ENCODE assay signal across 8 cellular contexts in genomic region chr3:9067352-9067975, GRCh38.
DNase-seq lines count a peak whose midpoint lies in the region; ATAC-seq and TF ChIP-seq lines count a peak whose summit lies in the region.

No MANE protein-coding gene starts in this region.

- intact Hi-C loops in Calu3 (cut with micrococcal nuclease; ENCODE audit: unreplicated experiment) = loop anchor here (1.0 kb wide), 1 partner anchor 96 kb away; no protein-coding TSS in a partner anchor

- no peaks in the 10 kb centered on the region for H3K36me3 Mint-ChIP-seq in Calu3 (ENCODE audit: insufficient read depth, unreplicated experiment)

- DNase-seq in Calu3 = peak; percentile 33
- peak; percentile 45 for DNase-seq in MV-4-11 (lab: John Stamatoyannopoulos, UW)
- DNase-seq in SW480 (ENCODE audit: low spot score) = peak; percentile 53
- peak; percentile 56 to 79 for DNase-seq in fibroblast of lung (ENCODE audit: low read depth in 2 of 2)

- H3K4me3 ChIP-seq in fibroblast of lung (replicated peaks in 1 of 4; ENCODE audit: control extremely low read depth in 1 of 4, insufficient read depth in 1 of 4, low read depth in 3 of 4, low read length in 4 of 4) = no peak overlapping the region
- H3K4me3 ChIP-seq in neural cell (ENCODE audit: low read length) = no peak overlapping the region

- H3K4me2 ChIP-seq in fibroblast of lung (ENCODE audit: extremely low read depth, insufficient read depth, low read length) (no peak overlapping the region), neural cell (ENCODE audit: low read length) (no peak overlapping the region)

- H3K9me2 ChIP-seq in neural cell (ENCODE audit: insufficient read depth, low read length) = no peaks in the 10 kb centered on the region

- no peaks in the 10 kb centered on the region for H3F3A ChIP-seq in neural cell (ENCODE audit: insufficient read depth, low read length, poor library complexity, severe bottlenecking)

- BruUV-seq in Calu3 (replicated peaks; lab: Mats Ljungman, UMichigan) = no TSS peak

- H3K9ac ChIP-seq in fibroblast of lung (ENCODE audit: insufficient read depth, low read length) (no peak overlapping the region), neural cell (ENCODE audit: low read length) (no peak overlapping the region)

- peak; percentile 65 for TF ChIP-seq RAD21 in neural cell (conservative IDR thresholded peaks at IDR 0.05)

- H3K9me3 Mint-ChIP-seq in Calu3 (ENCODE audit: low read depth, unreplicated experiment) = peaks cover 2% of the 10 kb centered on the region

- H3K27me3 ChIP-seq in fibroblast of lung (ENCODE audit: control insufficient read depth, insufficient read depth, low read length) = no peaks in the 10 kb centered on the region
- H3K27me3 ChIP-seq in neural cell (ENCODE audit: insufficient read depth, low read depth, low read length) = no peaks in the 10 kb centered on the region

- no peaks in the 10 kb centered on the region for H4K20me1 ChIP-seq in fibroblast of lung (ENCODE audit: control insufficient read depth, extremely low read depth, insufficient read depth, low read length)
- no peaks in the 10 kb centered on the region for H4K20me1 ChIP-seq in neural cell (ENCODE audit: insufficient read depth)

- TF ChIP-seq CTCF in Calu3 (IDR thresholded peaks at IDR 0.05; ENCODE audit: unreplicated experiment) = peak; percentile 71
- peak; percentile 99 to 100 for TF ChIP-seq CTCF in fibroblast of lung (conservative IDR thresholded peaks at IDR 0.05 in 1 of 2, IDR thresholded peaks at IDR 0.05 in 1 of 2; ENCODE audit: low read depth in 1 of 2, low read length in 2 of 2)
- TF ChIP-seq CTCF in neural cell (IDR thresholded peaks at IDR 0.05; ENCODE audit: poor library complexity, severe bottlenecking) = peak; percentile 78

- H3K9me3 ChIP-seq in fibroblast of lung (ENCODE audit: control insufficient read depth, insufficient read depth, low read depth, low read length) (no peaks in the 10 kb centered on the region), neural cell (ENCODE audit: low read length) (peaks cover 4% of the 10 kb centered on the region)

- CTCF ChIA-PET in Calu3 (lab: Charles Lee) = no interaction called here

- H3K4me3 Mint-ChIP-seq in Calu3 (ENCODE audit: low read depth, unreplicated experiment) = no peak overlapping the region

- no peak overlapping the region for H3K27ac Mint-ChIP-seq in Calu3 (ENCODE audit: unreplicated experiment)

- H3K27ac ChIP-seq in fibroblast of lung (ENCODE audit: insufficient read depth, low read length) = no peak overlapping the region
- H3K27ac ChIP-seq in neural cell (ENCODE audit: low read length) = no peak overlapping the region

- ATAC-seq in GM19324 (IDR thresholded peaks at IDR 0.05; ENCODE audit: low FRiP score, unreplicated experiment) (peak; percentile 52), GM21381 (IDR thresholded peaks at IDR 0.05; ENCODE audit: unreplicated experiment) (no peak), GM18873 (IDR thresholded peaks at IDR 0.05; ENCODE audit: low FRiP score, unreplicated experiment) (no peak)

- H3K27me3 Mint-ChIP-seq in Calu3 (ENCODE audit: unreplicated experiment) = peaks cover 29% of the 10 kb centered on the region

- TF ChIP-seq EP300 in neural cell (conservative IDR thresholded peaks at IDR 0.05; ENCODE audit: poor library complexity, severe bottlenecking) = no peak

- no peaks in the 10 kb centered on the region for H3K79me2 ChIP-seq in fibroblast of lung (ENCODE audit: control insufficient read depth, insufficient read depth, low read length)
- no peaks in the 10 kb centered on the region for H3K79me2 ChIP-seq in neural cell (replicated peaks; ENCODE audit: insufficient read depth, low read length)

- H3K4me1 Mint-ChIP-seq in Calu3 (ENCODE audit: low read depth, unreplicated experiment) = no peaks in the 10 kb centered on the region

- H3K4me1 ChIP-seq in fibroblast of lung (ENCODE audit: control insufficient read depth, extremely low read depth, insufficient read depth, low read length) = no peaks in the 10 kb centered on the region

- H2AFZ ChIP-seq in fibroblast of lung (ENCODE audit: low read length) (no peak overlapping the region), neural cell (ENCODE audit: low read depth, low read length) (no peak overlapping the region)

- no peaks in the 10 kb centered on the region for H3K36me3 ChIP-seq in fibroblast of lung (ENCODE audit: control insufficient read depth, insufficient read depth, low read length)
- H3K36me3 ChIP-seq in neural cell (ENCODE audit: insufficient read depth, low read length) = peaks cover 4% of the 10 kb centered on the region

TF ChIP-seq in neural cell, 6 proteins besides CTCF, POLR2A, EP300 and RAD21:
- peak; percentile 67 for TF ChIP-seq SMC3 (conservative IDR thresholded peaks at IDR 0.05; ENCODE audit: poor library complexity)
- TF ChIP-seq EZH2 (IDR thresholded peaks at IDR 0.05; ENCODE audit: borderline replicate concordance, insufficient read depth, low read length, poor library complexity, severe bottlenecking) = no peak
